In the genomic region with DNA sequence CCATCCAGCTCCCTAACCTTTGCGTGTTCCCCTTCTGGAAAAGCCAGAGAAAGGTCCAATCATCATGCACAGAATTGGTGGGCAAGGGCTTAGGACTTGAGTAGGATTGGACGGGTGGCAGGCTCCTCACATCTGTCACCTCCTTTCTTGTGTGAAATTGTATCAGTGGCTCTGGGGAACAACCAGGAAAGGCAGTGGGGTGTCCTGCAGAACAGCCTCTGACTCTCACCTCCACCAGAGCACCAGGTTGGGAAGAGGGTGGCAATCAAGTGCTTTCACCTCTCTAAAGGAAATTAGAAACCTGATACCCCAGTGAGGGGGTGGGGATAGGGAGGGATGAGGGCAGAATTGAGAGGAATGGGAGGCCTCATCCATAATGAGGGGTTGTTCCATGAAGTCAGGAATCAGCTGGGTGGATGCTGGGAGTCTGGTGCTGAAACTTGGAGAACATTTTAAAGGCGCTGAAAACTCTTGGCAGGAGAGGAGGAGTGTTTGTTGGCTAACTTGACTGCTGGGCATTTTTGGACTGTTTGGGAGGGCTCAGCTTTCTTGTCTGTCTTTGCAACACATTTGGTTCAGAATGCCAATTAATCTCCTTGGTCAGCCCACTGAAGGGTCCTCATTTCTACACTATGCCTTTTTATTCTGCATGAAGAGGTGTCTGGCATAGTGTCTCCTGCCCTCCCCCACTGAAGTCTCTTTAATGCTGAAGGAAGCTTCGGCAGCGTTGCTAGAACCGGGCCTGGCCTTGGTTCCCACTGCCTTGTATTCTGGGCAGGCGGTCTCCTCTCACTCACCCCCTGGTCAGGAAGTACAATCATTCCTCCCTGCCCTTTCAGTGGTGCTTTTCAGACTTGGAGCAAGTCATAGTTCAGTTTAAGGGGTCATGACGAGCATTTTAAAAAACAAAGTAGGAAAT, we compare ENCODE assay signal across 8 cellular contexts. TPM values are rescaled to one million over a fixed set of nuclear protein-coding genes. Genes with fewer than 3 reads are reported as not detected.
A peak's percentile ranks its signal among the peaks of the same experiment; 100 is the strongest.
DNase-seq lines count a peak whose midpoint lies in the region; ATAC-seq and TF ChIP-seq lines count a peak whose summit lies in the region.

No MANE protein-coding gene starts in this region.

- H3K36me3 Mint-ChIP-seq in CD4-positive, CD25-positive, alpha-beta regulatory T cell = no peaks in the 10 kb centered on the region
- peaks cover 23% of the 10 kb centered on the region for H3K36me3 Mint-ChIP-seq in activated naive CD8-positive, alpha-beta T cell treated with anti-CD3 and anti-CD28 coated beads, Interleukin-2, amount 10 ng/mL, durations not matched to agents 7 days and 5 days

- POLR2A ChIA-PET in activated naive CD8-positive, alpha-beta T cell treated with anti-CD3 and anti-CD28 coated beads, Interleukin-2, amount 10 ng/mL, durations not matched to agents 7 days and 5 days (lab: Charles Lee) = no interaction called here

- H3K4me3 Mint-ChIP-seq in CD4-positive, CD25-positive, alpha-beta regulatory T cell = peak overlapping the region; percentile 13 to 93 (median 72)
- peak overlapping the region; percentile 98 for H3K4me3 Mint-ChIP-seq in activated naive CD8-positive, alpha-beta T cell treated with anti-CD3 and anti-CD28 coated beads, Interleukin-2, amount 10 ng/mL, durations not matched to agents 7 days and 5 days

- H3K4me1 Mint-ChIP-seq in CD4-positive, CD25-positive, alpha-beta regulatory T cell = peaks cover 8 to 15% (median 10%) of the 10 kb centered on the region in 4 donors
- peaks cover 54% of the 10 kb centered on the region for H3K4me1 Mint-ChIP-seq in activated naive CD8-positive, alpha-beta T cell treated with anti-CD3 and anti-CD28 coated beads, Interleukin-2, amount 10 ng/mL, durations not matched to agents 7 days and 5 days

- no peak overlapping the region for H3K4me3 ChIP-seq in CD4-positive, CD25-positive, alpha-beta regulatory T cell (ENCODE audit: low read depth, low read length)
- H3K4me3 ChIP-seq in LNCaP clone FGC (ENCODE audit: low read depth, low read length) = peak overlapping the region; percentile 76
- peak overlapping the region; percentile 92; the same call in 1 of the 2 replicates for H3K4me3 ChIP-seq in iPS DF 6.9 (ENCODE audit: low read length)

- H3K36me3 ChIP-seq in CD4-positive, CD25-positive, alpha-beta regulatory T cell (ENCODE audit: control insufficient read depth, insufficient read depth, low read length) = no peaks in the 10 kb centered on the region
- H3K36me3 ChIP-seq in iPS DF 6.9 (ENCODE audit: control insufficient read depth, insufficient read depth, low read length) = no peaks in the 10 kb centered on the region

- no peak overlapping the region for H3K27ac Mint-ChIP-seq in CD4-positive, CD25-positive, alpha-beta regulatory T cell
- H3K27ac Mint-ChIP-seq in activated naive CD8-positive, alpha-beta T cell treated with anti-CD3 and anti-CD28 coated beads, Interleukin-2, amount 10 ng/mL, durations not matched to agents 7 days and 5 days = peak overlapping the region; percentile 95

- no peak for ATAC-seq in CD4-positive, CD25-positive, alpha-beta regulatory T cell (ENCODE audit: low read depth in 2 of 2)
- no peak for ATAC-seq in activated naive CD8-positive, alpha-beta T cell treated with anti-CD3 and anti-CD28 coated beads, Interleukin-2, amount 10 ng/mL, durations not matched to agents 7 days and 5 days (ENCODE audit: low read depth)
- no peak for ATAC-seq in HG02885 (IDR thresholded peaks at IDR 0.05; ENCODE audit: poor library complexity, unreplicated experiment)

- H3K27me3 ChIP-seq in CD4-positive, CD25-positive, alpha-beta regulatory T cell (ENCODE audit: control insufficient read depth, insufficient read depth, low read length) = peaks cover 7% of the 10 kb centered on the region
- no peaks in the 10 kb centered on the region for H3K27me3 ChIP-seq in iPS DF 6.9 (ENCODE audit: control insufficient read depth, insufficient read depth, low read length)

- peaks cover 11% of the 10 kb centered on the region for H3K4me1 ChIP-seq in CD4-positive, CD25-positive, alpha-beta regulatory T cell (ENCODE audit: control insufficient read depth, insufficient read depth, low read length, poor library complexity, severe bottlenecking)
- peaks cover 6% of the 10 kb centered on the region; the same call in 1 of the 2 replicates for H3K4me1 ChIP-seq in iPS DF 6.9 (ENCODE audit: control insufficient read depth, insufficient read depth, low read length)

- H3K9me3 ChIP-seq in CD4-positive, CD25-positive, alpha-beta regulatory T cell (ENCODE audit: control insufficient read depth in 2 of 2, low read length in 2 of 2) = no peaks in the 10 kb centered on the region
- no peaks in the 10 kb centered on the region for H3K9me3 ChIP-seq in iPS DF 6.9 (ENCODE audit: control insufficient read depth, insufficient read depth, low read length)

- WGBS in iPS DF 6.9 (ENCODE audit: insufficient coverage, insufficient read length) = no CpG with 5 or more reads among the region's 8 CpGs

- TF ChIP-seq CTCF in LNCaP clone FGC (IDR thresholded peaks at IDR 0.05; ENCODE audit: control insufficient read depth, extremely low read depth, insufficient read depth) = no peak

- peaks cover 39% of the 10 kb centered on the region for H3K27me3 Mint-ChIP-seq in CD4-positive, CD25-positive, alpha-beta regulatory T cell
- H3K27me3 Mint-ChIP-seq in activated naive CD8-positive, alpha-beta T cell treated with anti-CD3 and anti-CD28 coated beads, Interleukin-2, amount 10 ng/mL, durations not matched to agents 7 days and 5 days = peaks cover 6% of the 10 kb centered on the region

- no peak overlapping the region for H3K27ac ChIP-seq in CD4-positive, CD25-positive, alpha-beta regulatory T cell (ENCODE audit: insufficient read depth, low read length, poor library complexity, severe bottlenecking)
- H3K27ac ChIP-seq in iPS DF 6.9 (ENCODE audit: low read length) = no peak overlapping the region
- H3K27ac ChIP-seq in substantia nigra (ENCODE audit: low read depth, low read length, poor library complexity, severe bottlenecking) = peak overlapping the region; percentile 85

- no peak for DNase-seq in CD4-positive, CD25-positive, alpha-beta regulatory T cell
- DNase-seq in LNCaP clone FGC (ENCODE audit: low read depth) (no peak), iPS DF 6.9 (ENCODE audit: low read depth, low spot score) (peak; percentile 20), substantia nigra (lab: John Stamatoyannopoulos, UW) (peak in 24 of 49 donors; percentile 10 to 80 (median 56)), ACHN (no peak)
- no peak for DNase-seq in activated naive CD8-positive, alpha-beta T cell treated with anti-CD3 and anti-CD28 coated beads, Interleukin-2, amount 10 ng/mL, durations not matched to agents 7 days and 5 days
- no peak for DNase-seq in stimulated activated CD4-positive, alpha-beta T cell treated with anti-CD3 and anti-CD28 coated beads, Interleukin-2, amount 100 ng/mL, for 48 hours

- in situ Hi-C loops in ACHN (cut with HindIII; ENCODE audit: low pct_ligation_motif_present, low pct_unique_long_range_greater_than_20kb, low sequenced_read_pairs) = no loop called here

- H3K9me3 Mint-ChIP-seq in CD4-positive, CD25-positive, alpha-beta regulatory T cell = peaks cover 0 to 2% (median 0%) of the 10 kb centered on the region in 7 donors
- no peaks in the 10 kb centered on the region for H3K9me3 Mint-ChIP-seq in activated naive CD8-positive, alpha-beta T cell treated with anti-CD3 and anti-CD28 coated beads, Interleukin-2, amount 10 ng/mL, durations not matched to agents 7 days and 5 days

RNA-seq across cellular contexts. Expression of gene PHGDH, which starts 2.1 kb away (rescaled TPM):
- total RNA-seq in CD4-positive, CD25-positive, alpha-beta regulatory T cell = 4.9 TPM
- polyA plus RNA-seq in CD4-positive, CD25-positive, alpha-beta regulatory T cell = 1 to 10 TPM; 1.5 to 6.6 (median 3.3) TPM
- total RNA-seq in activated naive CD8-positive, alpha-beta T cell treated with anti-CD3 and anti-CD28 coated beads, Interleukin-2, amount 10 ng/mL, durations not matched to agents 7 days and 5 days = 100 to 1,000 TPM; 147 to 156 TPM

RNA-seq across cellular contexts. Expression of gene HMGCS2, which starts 54.9 kb away (rescaled TPM):
- not detected for total RNA-seq in CD4-positive, CD25-positive, alpha-beta regulatory T cell
- polyA plus RNA-seq in CD4-positive, CD25-positive, alpha-beta regulatory T cell = not detected
- not detected for total RNA-seq in activated naive CD8-positive, alpha-beta T cell treated with anti-CD3 and anti-CD28 coated beads, Interleukin-2, amount 10 ng/mL, durations not matched to agents 7 days and 5 days

Comparison
In these comparisons a context has a peak if more than half of its experiments do, and no peak if none do; other contexts are left out.
1. RNA of gene PHGDH, which starts 2.1 kb away (total RNA-seq): 147 to 156 TPM in activated naive CD8-positive, alpha-beta T cell treated with anti-CD3 and anti-CD28 coated beads, Interleukin-2, amount 10 ng/mL, durations not matched to agents 7 days and 5 days; 4.9 TPM in CD4-positive, CD25-positive, alpha-beta regulatory T cell (single experiment); every median in the first group is over 10 times any median in the second.